8 cellular contexts compared by ENCODE assay signal in the genomic region with DNA sequence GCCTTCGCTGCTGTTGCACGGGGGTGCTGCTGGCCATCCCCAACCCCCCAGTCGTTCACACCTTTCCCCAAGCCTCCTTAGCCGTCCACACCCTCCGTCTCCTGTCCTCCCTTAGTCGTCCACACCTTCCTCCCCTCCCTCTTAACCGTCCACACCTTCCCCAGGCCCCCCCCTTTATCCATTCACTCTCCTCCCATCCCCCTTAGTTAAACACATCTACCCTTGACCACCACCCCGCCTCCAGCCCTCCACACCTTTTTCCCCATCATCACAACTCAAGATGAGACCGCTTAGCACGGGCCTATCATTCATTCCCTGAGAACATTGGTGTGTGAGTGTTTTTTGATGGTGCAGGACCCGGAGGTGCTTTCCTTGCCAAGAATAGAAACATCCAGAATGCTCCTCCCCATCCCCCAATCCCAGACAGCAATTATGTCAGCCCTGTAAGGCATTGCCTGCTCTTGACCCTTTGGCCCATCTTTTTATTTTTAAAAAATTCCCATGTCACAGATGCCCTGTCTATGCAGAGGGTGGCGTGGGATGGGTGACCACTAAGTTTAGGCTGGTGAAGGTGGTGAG. TPM values are rescaled to one million over a fixed set of nuclear protein-coding genes. Genes with fewer than 3 reads are reported as not detected.
DNase-seq lines count a peak whose midpoint lies in the region; ATAC-seq and TF ChIP-seq lines count a peak whose summit lies in the region.

No MANE protein-coding gene starts in this region.

- POLR2A ChIA-PET in CD4-positive, alpha-beta T cell (lab: Charles Lee): interaction anchor here (1.1 to 3.4 kb wide), 6 partner anchors 10 to 587 kb away, joined by 4 to 24 read pairs (median 6); partner anchors contain the start of gene HEATR3

- H3K4me1 ChIP-seq in Karpas-422 (ENCODE audit: low read length) (peaks cover 32% of the 10 kb centered on the region), transverse colon (peaks cover 15 to 51% (median 35%) of the 10 kb centered on the region in 4 donors)

- H4K20me1 ChIP-seq in Karpas-422 (ENCODE audit: insufficient read depth, low read depth, low read length): peaks cover 27% of the 10 kb centered on the region; the same call in 1 of the 2 replicates

- H3K27me3 ChIP-seq in CD4-positive, alpha-beta T cell (ENCODE audit: control insufficient read depth, insufficient read depth, low read length): no peaks in the 10 kb centered on the region
- H3K27me3 ChIP-seq in Karpas-422 (ENCODE audit: low read length) (no peaks in the 10 kb centered on the region), transverse colon (no peaks in the 10 kb centered on the region)

- CTCF ChIA-PET in CD4-positive, alpha-beta T cell (lab: Charles Lee): interaction anchor here (2.4 kb wide), 1 partner anchor 56 kb away, joined by 8 read pairs; no protein-coding TSS in a partner anchor

- no peaks in the 10 kb centered on the region for H3K27me3 Mint-ChIP-seq in CD4-positive, alpha-beta T cell

- no peaks in the 10 kb centered on the region for H3K9me2 ChIP-seq in Karpas-422 (replicated peaks; ENCODE audit: insufficient read depth, low read length)

- no peak for TF ChIP-seq EP300 in transverse colon (IDR thresholded peaks at IDR 0.05; ENCODE audit: low read depth)

- TF ChIP-seq POLR2A in transverse colon (IDR thresholded peaks at IDR 0.05): no peak

- no peak for ATAC-seq in CD4-positive, alpha-beta T cell (ENCODE audit: poor library complexity)
- no peak for ATAC-seq in HG02571 (IDR thresholded peaks at IDR 0.05; ENCODE audit: unreplicated experiment)
- no peak for ATAC-seq in HG03378 (IDR thresholded peaks at IDR 0.05; ENCODE audit: unreplicated experiment)

- H3K4me2 ChIP-seq in Karpas-422 (ENCODE audit: low read depth, low read length, poor library complexity, severe bottlenecking): peak overlapping the region; percentile 97

- peaks cover 11% of the 10 kb centered on the region for H3K79me2 ChIP-seq in Karpas-422 (ENCODE audit: low read length)

- in situ Hi-C loops in transverse colon (cut with MboI; ENCODE audit: low pct_ligation_motif_present in 1 of 4, low pct_unique_long_range_greater_than_20kb in 1 of 4, low sequenced_read_pairs in 3 of 4): no loop called here

- no peaks in the 10 kb centered on the region for H3K9me3 Mint-ChIP-seq in CD4-positive, alpha-beta T cell

- H3K4me3 Mint-ChIP-seq in CD4-positive, alpha-beta T cell: peak overlapping the region; percentile 94

- no peak overlapping the region for H2AFZ ChIP-seq in Karpas-422 (ENCODE audit: low read length)

- peak overlapping the region; percentile 91 for H3K27ac Mint-ChIP-seq in CD4-positive, alpha-beta T cell

- peak overlapping the region; percentile 56 for H3K27ac ChIP-seq in CD4-positive, alpha-beta T cell (ENCODE audit: low read depth, low read length)
- no peak overlapping the region for H3K27ac ChIP-seq in Karpas-422 (ENCODE audit: low read length)
- peak overlapping the region; percentile 59 for H3K27ac ChIP-seq in caudate nucleus (ENCODE audit: low read depth, low read length)
- H3K27ac ChIP-seq in transverse colon: peak overlapping the region; percentile 94 to 99 (median 98)

- H3K4me3 ChIP-seq in Karpas-422 (ENCODE audit: low read length): peak overlapping the region; percentile 87
- H3K4me3 ChIP-seq in transverse colon: peak overlapping the region; percentile 84 to 97 (median 92)

- intact Hi-C loops in CD4-positive, alpha-beta T cell (cut with DNase I, micrococcal nuclease): loop anchor here (5.0 to 10.0 kb wide), 6 partner anchors 58 to 590 kb away; partner anchors contain the start of genes ADCY7 (in 1 of the 2), CNEP1R1 (in 1 of the 2), CYLD (in 1 of the 2) and NKD1 (in 1 of the 2)
- intact Hi-C loops in transverse colon (cut with DNase I; ENCODE audit: low total_unique reads): loop anchor here (5.0 kb wide), 1 partner anchor 53 kb away; no protein-coding TSS in a partner anchor

- TF ChIP-seq CTCF in CD4-positive, alpha-beta T cell (IDR thresholded peaks at IDR 0.05): no peak
- TF ChIP-seq CTCF in transverse colon (IDR thresholded peaks at IDR 0.05): no peak

- H3K4me1 Mint-ChIP-seq in CD4-positive, alpha-beta T cell (ENCODE audit: low read depth): peaks cover 52% of the 10 kb centered on the region

- WGBS in transverse colon (ENCODE audit: low coverage in 1 of 2), 2 donors: 2 to 27% methylated on average over 3 to 12 of the region's 12 CpGs

- peak overlapping the region; percentile 73 for H3K9ac ChIP-seq in Karpas-422 (ENCODE audit: low read length)

- H3K9me3 ChIP-seq in CD4-positive, alpha-beta T cell (ENCODE audit: control insufficient read depth, low read length): no peaks in the 10 kb centered on the region
- H3K9me3 ChIP-seq in Karpas-422 (ENCODE audit: low read length): no peaks in the 10 kb centered on the region
- no peaks in the 10 kb centered on the region for H3K9me3 ChIP-seq in transverse colon

- DNase-seq in CD4-positive, alpha-beta T cell: no peak
- no peak for DNase-seq in Karpas-422
- peak in 10 of 61 donors; percentile 5 to 58 (median 18) for DNase-seq in caudate nucleus (lab: John Stamatoyannopoulos, UW)
- DNase-seq in medulla oblongata (ENCODE audit: extremely low spot score): peak; percentile 56
- DNase-seq in transverse colon: peak; percentile 15
- no peak for DNase-seq in epidermal melanocyte (ENCODE audit: insufficient read length, low spot score)

- H3K36me3 Mint-ChIP-seq in CD4-positive, alpha-beta T cell (ENCODE audit: low read depth): peaks cover 36% of the 10 kb centered on the region

- no peaks in the 10 kb centered on the region for H3K36me3 ChIP-seq in Karpas-422 (ENCODE audit: insufficient read depth, low read length)
- H3K36me3 ChIP-seq in transverse colon: no peaks in the 10 kb centered on the region

RNA-seq across cellular contexts. Expression of gene TENT4B, which starts 1.4 kb away (rescaled TPM):
- 10 to 100 TPM; 32.9 to 35.0 TPM for total RNA-seq in CD4-positive, alpha-beta T cell
- total RNA-seq in Karpas-422 (2014; rRNA removed; shearing (Covaris generic); ENCODE audit: low replicate concordance): 2.5 and 5.2 TPM in 2 replicates
- 10 to 100 TPM in 2 of 4 donors, 1 to 10 TPM in 2; 8.2 to 18.0 (median 13.0) TPM for total RNA-seq in transverse colon

Comparison
In these comparisons a context has a peak if more than half of its experiments do, and no peak if none do; other contexts are left out.
1. DNase-seq: peak in medulla oblongata (single experiment) and transverse colon (single experiment); none in CD4-positive, alpha-beta T cell (0 of 10), Karpas-422 (single experiment) and epidermal melanocyte (single experiment).